ENCODE assay signal across 1 cellular context in genomic region chr9:34603610-34604231, GRCh38.
TF ChIP-seq lines count a peak whose summit lies in the region.

No MANE protein-coding gene starts in this region.

TF ChIP-seq in H1, 55 proteins besides CTCF, POLR2A, EP300 and RAD21:
- TF ChIP-seq EGR1 (IDR thresholded peaks at IDR 0.05; ENCODE audit: borderline replicate concordance, low read depth, low read length), result no peak
TF ChIP-seq in H1: peak in this region for 0.
